14 cellular contexts compared by ENCODE assay signal in genomic region chr5:72246954-72247442, GRCh38.
DNase-seq lines count a peak whose midpoint lies in the region; ATAC-seq and FAIRE-seq lines count a peak whose summit lies in the region.
"Had no signal": no experiment of that assay in that cellular context is flagged by ENCODE, and none has a peak within 500 bp of the region (broad histone marks: within the 10 kb centered on the region; RNA-seq: fewer than 3 reads in every experiment).

No MANE protein-coding gene starts in this region.

- H3K79me2 ChIP-seq in Karpas-422 (ENCODE audit: low read length), result peaks cover 92% of the 10 kb centered on the region

- H3K9me3 ChIP-seq in adipocyte (ENCODE audit: control insufficient read depth, low read length) (no peaks in the 10 kb centered on the region), skeletal muscle tissue (ENCODE audit: control insufficient read depth in 3 of 3, low read length in 3 of 3) (no peaks in the 10 kb centered on the region), Karpas-422 (ENCODE audit: low read length) (no peaks in the 10 kb centered on the region)

- no peak for ATAC-seq in stimulated activated naive CD8-positive, alpha-beta T cell treated with anti-CD3 and anti-CD28 coated beads, Interleukin-15, Interleukin-2, amounts not matched to agents 100 U/mL and 50 U/mL, for 24 hours

- no peak overlapping the region for H3K4me3 ChIP-seq in adipocyte (ENCODE audit: low read length)
- H3K4me3 ChIP-seq in skeletal muscle tissue (ENCODE audit: low read length in 3 of 3), result peak overlapping the region in 2 of 3 donors; percentile 17 to 43
- H3K4me3 ChIP-seq in Karpas-422 (ENCODE audit: low read length), result no peak overlapping the region

- no peaks in the 10 kb centered on the region for H3K9me2 ChIP-seq in Karpas-422 (replicated peaks; ENCODE audit: insufficient read depth, low read length)

- H3K36me3 ChIP-seq in adipocyte (ENCODE audit: control insufficient read depth, insufficient read depth, low read length, severe bottlenecking) (no peaks in the 10 kb centered on the region), skeletal muscle tissue (ENCODE audit: control insufficient read depth in 3 of 3, insufficient read depth in 3 of 3, low read length in 3 of 3) (no peaks in the 10 kb centered on the region), Karpas-422 (ENCODE audit: insufficient read depth, low read length) (no peaks in the 10 kb centered on the region)

- peak overlapping the region; percentile 72 for H3K9ac ChIP-seq in adipocyte (ENCODE audit: low read length)
- no peak overlapping the region for H3K9ac ChIP-seq in skeletal muscle tissue (ENCODE audit: low read depth in 1 of 3, low read length in 3 of 3)
- H3K9ac ChIP-seq in Karpas-422 (ENCODE audit: low read length), result no peak overlapping the region

- FAIRE-seq in HTR-8/SVneo (lab: Jason Lieb, UNC), result peak; percentile 70

- H3K4me1 ChIP-seq in adipocyte (ENCODE audit: control insufficient read depth, insufficient read depth, low read length) (peaks cover 62% of the 10 kb centered on the region), skeletal muscle tissue (ENCODE audit: control insufficient read depth in 3 of 3, insufficient read depth in 3 of 3, low read length in 3 of 3) (peaks cover 16 to 35% (median 29%) of the 10 kb centered on the region in 3 donors), Karpas-422 (ENCODE audit: low read length) (peaks cover 26% of the 10 kb centered on the region)

- DNase-seq in HTR-8/SVneo (ENCODE audit: insufficient read length, low spot score) (no peak), adipocyte (ENCODE audit: low read depth) (peak; percentile 64), globus pallidus (ENCODE audit: low spot score) (peak; percentile 37), Kasumi-1 (lab: John Stamatoyannopoulos, UW) (no peak), amygdala (lab: John Stamatoyannopoulos, UW) (no peak), Karpas-422 (no peak)
- no peak for DNase-seq in stimulated activated naive CD8-positive, alpha-beta T cell treated with anti-CD3 and anti-CD28 coated beads, Interleukin-15, Interleukin-2, amounts not matched to agents 100 U/mL and 50 U/mL, for 24 hours
- DNase-seq: activated T-cell treated with anti-CD3 and anti-CD28 coated beads, Interleukin-2, amount 50 U/mL, for 48 hours; DMS53; effector CD4-positive, alpha-beta T cell; H9; stimulated activated CD4-positive, alpha-beta T cell treated with anti-CD3 and anti-CD28 coated beads, Interleukin-12 subunit alpha, Interleukin-12 subunit beta, amount 100 ng/mL, for 4 hours; T-helper 9 cell had no signal

- H3K4me2 ChIP-seq in Karpas-422 (ENCODE audit: low read depth, low read length, poor library complexity, severe bottlenecking), result no peak overlapping the region

- H3K27me3 ChIP-seq in adipocyte (replicated peaks; ENCODE audit: control insufficient read depth, insufficient read depth, low read length) (no peaks in the 10 kb centered on the region), skeletal muscle tissue (ENCODE audit: control insufficient read depth in 3 of 3, insufficient read depth in 3 of 3, low read length in 3 of 3) (no peaks in the 10 kb centered on the region), Karpas-422 (ENCODE audit: low read length) (no peaks in the 10 kb centered on the region)

- H2AFZ ChIP-seq in Karpas-422 (ENCODE audit: low read length), result no peak overlapping the region

- no peaks in the 10 kb centered on the region for H4K20me1 ChIP-seq in Karpas-422 (ENCODE audit: insufficient read depth, low read depth, low read length)

- peak overlapping the region; percentile 6 for H3K27ac ChIP-seq in skeletal muscle tissue (ENCODE audit: low read depth, low read length)
- H3K27ac ChIP-seq in Karpas-422 (ENCODE audit: low read length), result no peak overlapping the region

Comparison
In these comparisons a context has a peak if more than half of its experiments do, and no peak if none do; other contexts are left out.
1. DNase-seq: peak in adipocyte (single experiment) and globus pallidus (single experiment); none in HTR-8/SVneo (single experiment), Kasumi-1 (0 of 2), stimulated activated naive CD8-positive, alpha-beta T cell treated with anti-CD3 and anti-CD28 coated beads, Interleukin-15, Interleukin-2, amounts not matched to agents 100 U/mL and 50 U/mL, for 24 hours (single experiment), amygdala (0 of 56) and Karpas-422 (single experiment).
2. H3K4me3 ChIP-seq: peak in skeletal muscle tissue (2 of 3); none in adipocyte (single experiment) and Karpas-422 (single experiment).